Comparison of ENCODE assay signal across 1 cellular context in the genomic region with DNA sequence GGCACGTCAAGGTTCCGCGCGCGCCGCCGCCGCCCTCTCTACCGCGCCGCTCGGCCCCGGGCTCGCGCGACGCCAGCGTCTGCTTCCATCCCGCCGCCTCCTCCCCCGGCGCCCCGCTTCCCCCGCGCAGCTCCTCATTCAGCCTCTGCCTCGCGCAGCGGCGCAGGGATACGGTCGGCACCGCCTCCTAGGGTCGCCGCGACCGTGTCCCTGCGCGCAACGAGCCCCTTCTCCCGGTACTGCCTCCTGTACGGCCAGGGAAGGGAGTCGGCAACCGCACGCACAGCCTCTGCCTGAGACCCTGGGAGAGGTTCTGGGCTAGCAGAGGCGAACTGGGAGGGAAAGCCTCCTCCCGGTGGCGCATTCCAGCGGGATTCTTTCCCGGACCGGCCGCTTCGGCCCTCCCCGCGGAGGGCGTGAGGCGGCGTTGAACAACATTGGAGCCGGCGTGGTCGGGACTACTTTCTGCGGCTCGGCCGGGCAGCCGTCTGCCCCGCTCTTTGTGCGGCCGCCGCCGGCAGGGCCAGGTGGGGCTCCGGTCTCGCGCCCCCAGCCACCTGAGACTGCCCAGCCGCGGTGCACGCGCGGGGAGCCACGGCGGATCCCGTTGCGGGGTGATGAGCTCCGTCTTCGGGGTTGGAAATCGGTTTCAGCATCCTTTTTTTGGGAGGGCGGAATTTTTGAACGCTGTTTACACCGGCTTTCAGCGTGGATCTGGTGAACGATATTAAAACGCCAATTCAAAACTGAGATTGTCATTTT.
TF ChIP-seq lines count a peak whose summit lies in the region.

Gene LRP6 (minus strand): TSS at position 172 of the 762 bp plus-strand sequence. CDS start 309 bp downstream, outside the sequence.

TF ChIP-seq in HepG2, 621 proteins besides CTCF, POLR2A, EP300 and RAD21 (continued from another document and continues in another):
- TF ChIP-seq ZNF441 (CRISPR knock-in tag; IDR thresholded peaks at IDR 0.05; ENCODE audit: borderline replicate concordance) = peak; percentile 93
- TF ChIP-seq BRD4 (CRISPR knock-in tag; IDR thresholded peaks at IDR 0.05) = peak; percentile 99
- peak; percentile 81 for TF ChIP-seq THAP11 (CRISPR knock-in tag; IDR thresholded peaks at IDR 0.05)
- peak; percentile 95 for TF ChIP-seq HIVEP1 (CRISPR knock-in tag; IDR thresholded peaks at IDR 0.05)
- no peak for TF ChIP-seq MBNL3 (CRISPR knock-in tag; conservative IDR thresholded peaks at IDR 0.05)
- TF ChIP-seq PRPF4 (IDR thresholded peaks at IDR 0.05; ENCODE audit: low read depth, low read length, poor library complexity, severe bottlenecking) = no peak
- peak; percentile 86; the same call in 1 of the 2 replicates for TF ChIP-seq WIZ (CRISPR knock-in tag; IDR thresholded peaks at IDR 0.05)
- TF ChIP-seq KDM5B (CRISPR knock-in tag; IDR thresholded peaks at IDR 0.05; ENCODE audit: borderline replicate concordance) = peak; percentile 99
- peak; percentile 57 for TF ChIP-seq GATAD2A (CRISPR knock-in tag; IDR thresholded peaks at IDR 0.05)
- TF ChIP-seq AKNA (CRISPR knock-in tag; IDR thresholded peaks at IDR 0.05; ENCODE audit: borderline replicate concordance) = peak; percentile 62; the same call in 1 of the 2 replicates
- TF ChIP-seq, protein P1, sequence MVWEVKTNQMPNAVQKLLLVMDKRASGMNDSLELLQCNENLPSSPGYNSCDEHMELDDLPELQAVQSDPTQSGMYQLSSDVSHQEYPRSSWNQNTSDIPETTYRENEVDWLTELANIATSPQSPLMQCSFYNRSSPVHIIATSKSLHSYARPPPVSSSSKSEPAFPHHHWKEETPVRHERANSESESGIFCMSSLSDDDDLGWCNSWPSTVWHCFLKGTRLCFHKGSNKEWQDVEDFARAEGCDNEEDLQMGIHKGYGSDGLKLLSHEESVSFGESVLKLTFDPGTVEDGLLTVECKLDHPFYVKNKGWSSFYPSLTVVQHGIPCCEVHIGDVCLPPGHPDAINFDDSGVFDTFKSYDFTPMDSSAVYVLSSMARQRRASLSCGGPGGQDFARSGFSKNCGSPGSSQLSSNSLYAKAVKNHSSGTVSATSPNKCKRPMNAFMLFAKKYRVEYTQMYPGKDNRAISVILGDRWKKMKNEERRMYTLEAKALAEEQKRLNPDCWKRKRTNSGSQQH (CRISPR knock-in tag; IDR thresholded peaks at IDR 0.05; ENCODE audit: low read depth) = peak; percentile 87
- TF ChIP-seq ATF7 (IDR thresholded peaks at IDR 0.05) = no peak
- peak; percentile 91 for TF ChIP-seq ATF7 (CRISPR knock-in tag; IDR thresholded peaks at IDR 0.05)
- TF ChIP-seq ZNF276 (CRISPR knock-in tag; IDR thresholded peaks at IDR 0.05; ENCODE audit: low read depth) = peak; percentile 91; the same call in 1 of the 2 replicates
- TF ChIP-seq ATF1 (CRISPR knock-in tag; IDR thresholded peaks at IDR 0.05) = peak; percentile 85
- TF ChIP-seq, protein P2, sequence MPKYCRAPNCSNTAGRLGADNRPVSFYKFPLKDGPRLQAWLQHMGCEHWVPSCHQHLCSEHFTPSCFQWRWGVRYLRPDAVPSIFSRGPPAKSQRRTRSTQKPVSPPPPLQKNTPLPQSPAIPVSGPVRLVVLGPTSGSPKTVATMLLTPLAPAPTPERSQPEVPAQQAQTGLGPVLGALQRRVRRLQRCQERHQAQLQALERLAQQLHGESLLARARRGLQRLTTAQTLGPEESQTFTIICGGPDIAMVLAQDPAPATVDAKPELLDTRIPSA (CRISPR knock-in tag; IDR thresholded peaks at IDR 0.05; ENCODE audit: borderline replicate concordance) = peak; percentile 90; the same call in 1 of the 2 replicates
- TF ChIP-seq GABPB1 (CRISPR knock-in tag; IDR thresholded peaks at IDR 0.05) = peak; percentile 88
- TF ChIP-seq MTERF4 (CRISPR knock-in tag; IDR thresholded peaks at IDR 0.05) = peak; percentile 99
- TF ChIP-seq TEAD3 (CRISPR knock-in tag; optimal IDR thresholded peaks at IDR 0.05; ENCODE audit: borderline replicate concordance) = peak; percentile 100
- TF ChIP-seq PRDM15 (CRISPR knock-in tag; IDR thresholded peaks at IDR 0.05) = no peak
- TF ChIP-seq BCLAF1 (IDR thresholded peaks at IDR 0.05) = no peak
- no peak for TF ChIP-seq HHEX (CRISPR knock-in tag; IDR thresholded peaks at IDR 0.05)
- peak; percentile 69; the same call in 1 of the 2 replicates for TF ChIP-seq NFAT5 (CRISPR knock-in tag; IDR thresholded peaks at IDR 0.05)
- peak; percentile 72 for TF ChIP-seq YY1 (IDR thresholded peaks at IDR 0.05; ENCODE audit: insufficient read depth, insufficient replicate concordance, low read depth, low read length)
